ENCODE assay signal across 8 cellular contexts in genomic region chr14:74882103-74882920, GRCh38. TPM values are rescaled to one million over a fixed set of nuclear protein-coding genes. Genes with fewer than 3 reads are reported as not detected.
A peak's percentile ranks its signal among the peaks of the same experiment; 100 is the strongest.
DNase-seq lines count a peak whose midpoint lies in the region; ATAC-seq and TF ChIP-seq lines count a peak whose summit lies in the region.

No MANE protein-coding gene starts in this region.

- peak overlapping the region; percentile 95 for H3K9ac ChIP-seq in BLaER1

- peaks cover 17% of the 10 kb centered on the region for H3K36me3 Mint-ChIP-seq in T-helper 1 cell treated with Interleukin-12 subunit alpha and Interleukin-12 subunit beta and Interleukin-4 antibody, amounts not matched to agents 30 μg/mL and 1 μg/mL, for 36 hours (ENCODE audit: low read depth)

- H3K9me3 Mint-ChIP-seq in T-helper 1 cell treated with Interleukin-12 subunit alpha and Interleukin-12 subunit beta and Interleukin-4 antibody, amounts not matched to agents 30 μg/mL and 1 μg/mL, for 36 hours: no peaks in the 10 kb centered on the region

- H3K4me1 Mint-ChIP-seq in T-helper 1 cell treated with Interleukin-12 subunit alpha and Interleukin-12 subunit beta and Interleukin-4 antibody, amounts not matched to agents 30 μg/mL and 1 μg/mL, for 36 hours (ENCODE audit: low read depth): peaks cover 38% of the 10 kb centered on the region

- DNase-seq in brain microvascular endothelial cell (peak; percentile 22), kidney epithelial cell (ENCODE audit: low read depth) (no peak), D341Med (ENCODE audit: low spot score) (no peak)
- peak; percentile 50 for DNase-seq in stimulated activated CD4-positive, alpha-beta T cell treated with anti-CD3 and anti-CD28 coated beads, Interleukin-1b, Interleukin-23, amount 100 ng/mL, for 48 hours

- peak overlapping the region; percentile 99 for H3K4me3 Mint-ChIP-seq in T-helper 1 cell treated with Interleukin-12 subunit alpha and Interleukin-12 subunit beta and Interleukin-4 antibody, amounts not matched to agents 30 μg/mL and 1 μg/mL, for 36 hours

- no peaks in the 10 kb centered on the region for H3K9me3 ChIP-seq in BLaER1

- H3K36me3 ChIP-seq in BLaER1: peaks cover 32% of the 10 kb centered on the region
- no peaks in the 10 kb centered on the region for H3K36me3 ChIP-seq in brain microvascular endothelial cell (replicated peaks)
- H3K36me3 ChIP-seq in kidney epithelial cell (ENCODE audit: control insufficient read depth, insufficient read depth, low read length): peaks cover 1% of the 10 kb centered on the region

- H3K27ac ChIP-seq in BLaER1 (peak overlapping the region; percentile 95), brain microvascular endothelial cell (peak overlapping the region; percentile 78)

- in situ Hi-C loops in brain microvascular endothelial cell (cut with HindIII; ENCODE audit: low pct_ligation_motif_present, low sequenced_read_pairs): no loop called here

- no peaks in the 10 kb centered on the region for H3K27me3 Mint-ChIP-seq in T-helper 1 cell treated with Interleukin-12 subunit alpha and Interleukin-12 subunit beta and Interleukin-4 antibody, amounts not matched to agents 30 μg/mL and 1 μg/mL, for 36 hours (ENCODE audit: low read depth)

- H3K4me3 ChIP-seq in BLaER1: peak overlapping the region; percentile 94
- H3K4me3 ChIP-seq in brain microvascular endothelial cell (ENCODE audit: low read depth, low read length): peak overlapping the region; percentile 88
- H3K4me3 ChIP-seq in kidney epithelial cell (ENCODE audit: low read depth, low read length): peak overlapping the region; percentile 74

- H3K27me3 ChIP-seq in BLaER1 (no peaks in the 10 kb centered on the region), brain microvascular endothelial cell (replicated peaks) (no peaks in the 10 kb centered on the region), kidney epithelial cell (ENCODE audit: control insufficient read depth, insufficient read depth, low read length) (no peaks in the 10 kb centered on the region)

- peak; percentile 38 for ATAC-seq in GM19328 (IDR thresholded peaks at IDR 0.05; ENCODE audit: unreplicated experiment)
- ATAC-seq in HG03439 (IDR thresholded peaks at IDR 0.05; ENCODE audit: unreplicated experiment): peak; percentile 32

- H4K20me1 ChIP-seq in BLaER1: peaks cover 55% of the 10 kb centered on the region

- H3K4me2 ChIP-seq in BLaER1: peak overlapping the region; percentile 95

- TF ChIP-seq CTCF in brain microvascular endothelial cell (IDR thresholded peaks at IDR 0.05; ENCODE audit: low read depth, low read length, missing control alignments) (no peak), kidney epithelial cell (IDR thresholded peaks at IDR 0.05; ENCODE audit: insufficient read depth, low read length, poor library complexity, severe bottlenecking) (no peak)

- H3K4me1 ChIP-seq in BLaER1: peaks cover 47% of the 10 kb centered on the region

- peak overlapping the region; percentile 99 for H3K27ac Mint-ChIP-seq in T-helper 1 cell treated with Interleukin-12 subunit alpha and Interleukin-12 subunit beta and Interleukin-4 antibody, amounts not matched to agents 30 μg/mL and 1 μg/mL, for 36 hours

RNA-seq across cellular contexts. Expression of gene DLST, which starts 0.6 kb away (rescaled TPM):
- 84.1 and 87.0 TPM in 2 replicates for total RNA-seq in kidney epithelial cell

RNA-seq across cellular contexts. Expression of gene PROX2, which starts 6.4 kb away (rescaled TPM):
- not detected in 2 replicates for total RNA-seq in kidney epithelial cell

RNA-seq across cellular contexts. Expression of gene RPS6KL1, which starts 40.7 kb away (rescaled TPM):
- total RNA-seq in kidney epithelial cell: 20.0 and 20.7 TPM in 2 replicates

Comparison
In these comparisons a context has a peak if more than half of its experiments do, and no peak if none do; other contexts are left out.
1. DNase-seq: peak in brain microvascular endothelial cell (single experiment) and stimulated activated CD4-positive, alpha-beta T cell treated with anti-CD3 and anti-CD28 coated beads, Interleukin-1b, Interleukin-23, amount 100 ng/mL, for 48 hours (single experiment); none in kidney epithelial cell (single experiment) and D341Med (single experiment).
2. Peak in every context shown above with its lines, with median percentiles within 50 percentile points of each other: H3K4me3 ChIP-seq.